Comparison of ENCODE assay signal across 21 cellular contexts in the genomic region with DNA sequence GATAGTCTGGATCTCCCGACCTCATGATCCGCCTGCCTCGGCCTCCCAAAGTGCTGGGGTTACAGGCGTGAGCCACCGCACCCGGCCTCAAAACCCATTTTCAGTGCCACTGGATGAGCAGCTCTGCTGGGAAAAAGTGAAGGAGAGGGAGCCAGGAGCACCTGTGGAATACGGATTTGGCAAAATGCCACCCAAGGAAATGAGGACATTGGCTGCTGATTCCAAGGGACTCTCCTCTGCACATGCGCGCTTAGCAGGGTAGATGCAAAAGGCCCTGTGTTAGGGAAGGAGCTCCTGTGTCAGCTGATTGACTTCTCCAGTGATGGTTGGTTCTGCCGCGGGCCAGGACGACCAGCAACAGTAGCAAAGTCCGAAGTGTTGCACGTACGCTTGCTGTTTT.
"Had no signal": no experiment of that assay in that cellular context is flagged by ENCODE, and none has a peak within 500 bp of the region (broad histone marks: within the 10 kb centered on the region; RNA-seq: fewer than 3 reads in every experiment).

No MANE protein-coding gene starts in this region.

- H3K27me3 Mint-ChIP-seq: activated B cell treated with CpG ODN at 0.5 μM for 24 hours; activated naive CD8-positive, alpha-beta T cell treated with anti-CD3 and anti-CD28 coated beads for 36 hours had no signal

- DNase-seq: activated B cell treated with CpG ODN at 0.5 μM for 24 hours; activated CD4-positive, alpha-beta memory T cell treated with anti-CD3 and anti-CD28 coated beads, Interleukin-2, amount 10 ng/mL, durations not matched to agents 7 days and 5 days; activated CD4-positive, alpha-beta T cell treated with anti-CD3 and anti-CD28 coated beads, Interleukin-2, amount 50 U/mL, for 1 hour; activated gamma-delta T cell treated with Interleukin-2 at 50 U/mL for 16 hours; activated naive CD4-positive, alpha-beta T cell treated with anti-CD3 and anti-CD28 coated beads, Interleukin-2, amount 10 ng/mL, durations not matched to agents 7 days and 5 days; activated naive CD8-positive, alpha-beta T cell treated with anti-CD3 and anti-CD28 coated beads for 36 hours; activated T-cell treated with anti-CD3 and anti-CD28 coated beads for 4 hours; activated T-cell treated with anti-CD3 and anti-CD28 coated beads, Interleukin-2, amount 50 U/mL, for 48 hours; cerebellar nuclear complex; Karpas-422; MM.1S; NCI-H1105; NCI-H1436; NCI-H1694 treated with DMSO at 0.1 percent for 48 hours; NCI-H2029 treated with DMSO at 0.1 percent for 48 hours; NCI-H446; NCI-H524; SIG-M5; T-helper 17 cell; T-helper 9 cell had no signal

- H3K36me3 Mint-ChIP-seq: activated naive CD4-positive, alpha-beta T cell treated with anti-CD3 and anti-CD28 coated beads, Interleukin-2, amount 10 ng/mL, durations not matched to agents 7 days and 5 days; activated naive CD8-positive, alpha-beta T cell treated with anti-CD3 and anti-CD28 coated beads for 36 hours had no signal

- H3K9me3 Mint-ChIP-seq: activated B cell treated with CpG ODN at 0.5 μM for 24 hours; activated CD4-positive, alpha-beta memory T cell treated with anti-CD3 and anti-CD28 coated beads, Interleukin-2, amount 10 ng/mL, durations not matched to agents 7 days and 5 days; activated naive CD4-positive, alpha-beta T cell treated with anti-CD3 and anti-CD28 coated beads, Interleukin-2, amount 10 ng/mL, durations not matched to agents 7 days and 5 days; activated naive CD8-positive, alpha-beta T cell treated with anti-CD3 and anti-CD28 coated beads for 36 hours; activated T-helper 2 cell treated with anti-CD3 and anti-CD28 coated beads, Interferon-gamma antibody, Interleukin-2, Interleukin-4, amounts not matched to agents 10 μg/mL and 5 μg/mL and 100 μg/mL, durations not matched to agents 14 hours and 24 hours and 36 hours had no signal

- H3K27ac Mint-ChIP-seq: activated B cell treated with CpG ODN at 0.5 μM for 24 hours; activated CD4-positive, alpha-beta memory T cell treated with anti-CD3 and anti-CD28 coated beads, Interleukin-2, amount 10 ng/mL, durations not matched to agents 7 days and 5 days; activated naive CD4-positive, alpha-beta T cell treated with anti-CD3 and anti-CD28 coated beads, Interleukin-2, amount 10 ng/mL, durations not matched to agents 7 days and 5 days; activated naive CD8-positive, alpha-beta T cell treated with anti-CD3 and anti-CD28 coated beads for 36 hours; activated T-helper 2 cell treated with anti-CD3 and anti-CD28 coated beads, Interferon-gamma antibody, Interleukin-2, Interleukin-4, amounts not matched to agents 10 μg/mL and 5 μg/mL and 100 μg/mL, durations not matched to agents 14 hours and 24 hours and 36 hours; T-helper 17 cell had no signal

- ATAC-seq: T-helper 17 cell had no signal

- H3K4me3 Mint-ChIP-seq: activated B cell treated with CpG ODN at 0.5 μM for 24 hours; activated CD4-positive, alpha-beta memory T cell treated with anti-CD3 and anti-CD28 coated beads, Interleukin-2, amount 10 ng/mL, durations not matched to agents 7 days and 5 days; activated naive CD4-positive, alpha-beta T cell treated with anti-CD3 and anti-CD28 coated beads, Interleukin-2, amount 10 ng/mL, durations not matched to agents 7 days and 5 days; activated naive CD8-positive, alpha-beta T cell treated with anti-CD3 and anti-CD28 coated beads for 36 hours; T-helper 17 cell had no signal
